10 cellular contexts compared by ENCODE assay signal in genomic region chr3:189570916-189571315, GRCh38.
A peak's percentile ranks its signal among the peaks of the same experiment; 100 is the strongest.
DNase-seq lines count a peak whose midpoint lies in the region; ATAC-seq and TF ChIP-seq lines count a peak whose summit lies in the region.
"Had no signal": no experiment of that assay in that cellular context is flagged by ENCODE, and none has a peak within 500 bp of the region (broad histone marks: within the 10 kb centered on the region; RNA-seq: fewer than 3 reads in every experiment).

No MANE protein-coding gene starts in this region.

- H3K4me1 ChIP-seq in MM.1S (ENCODE audit: low read length): no peaks in the 10 kb centered on the region
- H3K4me1 ChIP-seq in body of pancreas: no peaks in the 10 kb centered on the region

- H3K36me3 Mint-ChIP-seq in activated T-cell treated with anti-CD3 and anti-CD28 coated beads, Interleukin-2, amount 50 U/mL, for 72 hours (ENCODE audit: insufficient read depth in 2 of 2): peaks cover 0 to 1% of the 10 kb centered on the region in 2 donors
- no peaks in the 10 kb centered on the region for H3K36me3 Mint-ChIP-seq in activated naive CD4-positive, alpha-beta T cell treated with anti-CD3 and anti-CD28 coated beads for 36 hours (ENCODE audit: low read depth)

- H4K20me1 ChIP-seq in MM.1S (ENCODE audit: insufficient read depth, low read length): no peaks in the 10 kb centered on the region

- peak; percentile 59 to 63 for ATAC-seq in activated T-cell treated with anti-CD3 and anti-CD28 coated beads, Interleukin-2, amount 50 U/mL, for 72 hours (replicated peaks in 1 of 2)
- ATAC-seq in HG02798 (IDR thresholded peaks at IDR 0.05; ENCODE audit: poor library complexity, unreplicated experiment): peak; percentile 53
- no peak for ATAC-seq in body of pancreas

- no peaks in the 10 kb centered on the region for H3F3A ChIP-seq in MM.1S (ENCODE audit: insufficient read depth, low read length)

- H3K27ac Mint-ChIP-seq in activated T-cell treated with anti-CD3 and anti-CD28 coated beads, Interleukin-2, amount 50 U/mL, for 72 hours: no peak overlapping the region
- H3K27ac Mint-ChIP-seq in activated naive CD4-positive, alpha-beta T cell treated with anti-CD3 and anti-CD28 coated beads for 36 hours: no peak overlapping the region
- H3K27ac Mint-ChIP-seq: dendritic cell treated with granulocyte-macrophage colony-stimulating factor and Interleukin-4, amounts not matched to agents 40 ng/mL and 50 ng/mL, for 4 days had no signal

- no peak overlapping the region for H3K4me3 ChIP-seq in MM.1S (ENCODE audit: low read length)
- no peak overlapping the region for H3K4me3 ChIP-seq in body of pancreas

- no peak overlapping the region for H3K9ac ChIP-seq in MM.1S (ENCODE audit: low read length)

- H3K27ac ChIP-seq in MM.1S (ENCODE audit: low read length) (no peak overlapping the region), body of pancreas (no peak overlapping the region)

- H3K36me3 ChIP-seq in MM.1S (replicated peaks; ENCODE audit: insufficient read depth, low read length) (no peaks in the 10 kb centered on the region), body of pancreas (replicated peaks in 1 of 2; ENCODE audit: insufficient read depth in 1 of 2, low read depth in 2 of 2) (no peaks in the 10 kb centered on the region)

- TF ChIP-seq CTCF in MM.1S (IDR thresholded peaks at IDR 0.05; ENCODE audit: low read length): no peak
- no peak for TF ChIP-seq CTCF in body of pancreas (IDR thresholded peaks at IDR 0.05)

- no peaks in the 10 kb centered on the region for H3K9me2 ChIP-seq in MM.1S (replicated peaks; ENCODE audit: insufficient read depth, low read length)

- CTCF ChIA-PET in activated naive CD4-positive, alpha-beta T cell treated with anti-CD3 and anti-CD28 coated beads for 36 hours (lab: Charles Lee): no interaction called here

- intact Hi-C loops in body of pancreas (cut with DNase I): no loop called here
- intact Hi-C loops in activated naive CD4-positive, alpha-beta T cell treated with anti-CD3 and anti-CD28 coated beads for 36 hours (cut with micrococcal nuclease): loop anchor here (5.0 to 10.0 kb wide), 2 partner anchors 376 to 526 kb away; no protein-coding TSS in a partner anchor

- no peaks in the 10 kb centered on the region for H3K9me3 Mint-ChIP-seq in activated T-cell treated with anti-CD3 and anti-CD28 coated beads, Interleukin-2, amount 50 U/mL, for 72 hours
- H3K9me3 Mint-ChIP-seq in activated naive CD4-positive, alpha-beta T cell treated with anti-CD3 and anti-CD28 coated beads for 36 hours: no peaks in the 10 kb centered on the region
- H3K9me3 Mint-ChIP-seq: dendritic cell treated with granulocyte-macrophage colony-stimulating factor and Interleukin-4, amounts not matched to agents 40 ng/mL and 50 ng/mL, for 4 days; neural crest cell had no signal

- H2AFZ ChIP-seq in MM.1S (ENCODE audit: low read length): no peak overlapping the region

- H3K27me3 Mint-ChIP-seq in activated T-cell treated with anti-CD3 and anti-CD28 coated beads, Interleukin-2, amount 50 U/mL, for 72 hours (ENCODE audit: low read depth): no peaks in the 10 kb centered on the region
- H3K27me3 Mint-ChIP-seq in activated naive CD4-positive, alpha-beta T cell treated with anti-CD3 and anti-CD28 coated beads for 36 hours (ENCODE audit: low read depth): no peaks in the 10 kb centered on the region
- H3K27me3 Mint-ChIP-seq: dendritic cell treated with granulocyte-macrophage colony-stimulating factor and Interleukin-4, amounts not matched to agents 40 ng/mL and 50 ng/mL, for 4 days had no signal

- H3K9me3 ChIP-seq in MM.1S (replicated peaks; ENCODE audit: insufficient read depth, low read length) (no peaks in the 10 kb centered on the region), body of pancreas (no peaks in the 10 kb centered on the region)

- no peak for TF ChIP-seq POLR2A in body of pancreas (IDR thresholded peaks at IDR 0.05)

- H3K27me3 ChIP-seq in MM.1S (replicated peaks; ENCODE audit: insufficient read depth, low read length) (0 out of 2 replicates have a peak, but pooled peaks cover 5% of the 10 kb centered on the region), body of pancreas (no peaks in the 10 kb centered on the region)

- H3K4me2 ChIP-seq in MM.1S (ENCODE audit: low read depth, low read length): no peak overlapping the region

- peaks cover 71% of the 10 kb centered on the region for H3K4me1 Mint-ChIP-seq in activated T-cell treated with anti-CD3 and anti-CD28 coated beads, Interleukin-2, amount 50 U/mL, for 72 hours (ENCODE audit: low read depth)
- peaks cover 30% of the 10 kb centered on the region for H3K4me1 Mint-ChIP-seq in activated naive CD4-positive, alpha-beta T cell treated with anti-CD3 and anti-CD28 coated beads for 36 hours (ENCODE audit: low read depth)
- H3K4me1 Mint-ChIP-seq: neural crest cell had no signal

- no peak for DNase-seq in activated T-cell treated with anti-CD3 and anti-CD28 coated beads, Interleukin-2, amount 50 U/mL, for 72 hours
- DNase-seq in activated T-cell treated with anti-CD3 and anti-CD28 coated beads for 4 hours (no peak), MM.1S (peak; percentile 49), renal cortical epithelial cell (ENCODE audit: low read depth) (peak; percentile 25), NCI-H226 (no peak), body of pancreas (no peak)
- no peak for DNase-seq in activated naive CD4-positive, alpha-beta T cell treated with anti-CD3 and anti-CD28 coated beads for 36 hours

- H3K4me3 Mint-ChIP-seq in activated T-cell treated with anti-CD3 and anti-CD28 coated beads, Interleukin-2, amount 50 U/mL, for 72 hours: peak overlapping the region in 1 of 2 donors; percentile 26
- H3K4me3 Mint-ChIP-seq in activated naive CD4-positive, alpha-beta T cell treated with anti-CD3 and anti-CD28 coated beads for 36 hours: no peak overlapping the region
- H3K4me3 Mint-ChIP-seq: dendritic cell treated with granulocyte-macrophage colony-stimulating factor and Interleukin-4, amounts not matched to agents 40 ng/mL and 50 ng/mL, for 4 days; neural crest cell had no signal

- no peaks in the 10 kb centered on the region for H3K79me2 ChIP-seq in MM.1S (ENCODE audit: low read length)

Comparison
In these comparisons a context has a peak if more than half of its experiments do, and no peak if none do; other contexts are left out.
1. DNase-seq: peak in MM.1S (single experiment) and renal cortical epithelial cell (single experiment); none in activated T-cell treated with anti-CD3 and anti-CD28 coated beads, Interleukin-2, amount 50 U/mL, for 72 hours (0 of 2), activated T-cell treated with anti-CD3 and anti-CD28 coated beads for 4 hours (single experiment), NCI-H226 (single experiment), body of pancreas (0 of 4) and activated naive CD4-positive, alpha-beta T cell treated with anti-CD3 and anti-CD28 coated beads for 36 hours (single experiment).